8 cellular contexts compared by ENCODE assay signal in the genomic region with DNA sequence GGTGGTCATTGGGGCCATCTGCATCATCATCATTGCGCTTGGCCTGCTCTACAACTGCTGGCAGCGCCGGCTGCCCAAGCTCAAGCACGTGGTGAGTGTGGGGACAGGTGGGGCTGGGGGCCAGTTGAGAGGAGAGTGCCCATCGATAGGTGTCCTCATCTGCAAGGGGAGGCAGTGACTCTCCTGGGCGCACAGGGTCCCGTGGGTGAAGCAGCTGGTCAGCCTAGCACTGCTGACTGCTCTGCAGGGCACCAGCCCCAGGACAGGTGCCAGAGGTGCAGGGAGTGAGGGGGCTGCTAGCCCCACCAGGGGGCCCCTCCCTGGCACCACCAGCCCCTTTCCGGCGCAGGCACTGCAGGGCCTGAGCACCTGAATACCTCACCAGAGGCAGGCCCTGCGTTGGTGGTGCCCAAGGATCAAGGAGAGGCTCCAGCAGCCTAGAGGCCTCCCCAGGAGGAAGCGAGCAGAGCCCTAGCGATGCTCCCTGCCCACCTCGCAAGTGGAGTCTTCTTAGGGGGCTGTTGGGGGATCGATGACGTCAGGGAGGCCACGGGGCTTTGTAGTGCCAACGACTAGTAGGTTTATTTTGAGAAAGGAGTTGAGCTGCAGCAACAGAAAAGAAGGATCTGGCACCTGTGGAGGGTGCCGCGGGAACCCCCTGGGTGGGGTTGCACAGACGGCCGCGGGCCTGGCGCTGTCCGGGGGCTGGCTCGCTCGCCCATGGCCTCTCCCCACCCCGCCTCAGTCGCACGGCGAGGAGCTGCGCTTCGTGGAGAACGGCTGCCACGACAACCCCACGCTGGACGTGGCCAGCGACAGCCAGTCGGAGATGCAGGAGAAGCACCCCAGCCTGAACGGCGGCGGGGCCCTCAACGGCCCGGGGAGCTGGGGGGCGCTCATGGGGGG. TPM values are rescaled to one million over a fixed set of nuclear protein-coding genes. Genes with fewer than 3 reads are reported as not detected.
DNase-seq lines count a peak whose midpoint lies in the region; ATAC-seq and TF ChIP-seq lines count a peak whose summit lies in the region.

No MANE protein-coding gene starts in this region.

- H3K27ac Mint-ChIP-seq in CD8-positive, alpha-beta T cell: peak overlapping the region; percentile 99

- no peaks in the 10 kb centered on the region for H3K27me3 Mint-ChIP-seq in CD8-positive, alpha-beta T cell (ENCODE audit: low read depth)

- POLR2A ChIA-PET in CD8-positive, alpha-beta T cell (lab: Charles Lee): interaction anchor here (1.1 to 2.0 kb wide), 6 partner anchors 11 to 82 kb away, joined by 4 to 12 read pairs (median 7); a partner anchor contains a TSS

- no peaks in the 10 kb centered on the region for H3K9me3 Mint-ChIP-seq in CD8-positive, alpha-beta T cell

- CTCF ChIA-PET in CD8-positive, alpha-beta T cell (lab: Charles Lee): interaction anchor here (1.2 kb wide), 1 partner anchor 20 kb away, joined by 3 read pairs; no protein-coding TSS in a partner anchor

- intact Hi-C loops in CD8-positive, alpha-beta T cell (cut with DNase I, micrococcal nuclease): loop anchor here (1.0 to 10.0 kb wide), 15 partner anchors 43 to 1757 kb away; a partner anchor contains a TSS
- intact Hi-C loops in ovary (cut with DNase I): loop anchor here in 1 of 4 donors (10.0 kb wide), 1 partner anchor 77 kb away; a partner anchor contains a TSS

- peak overlapping the region; percentile 92 for H3K4me3 Mint-ChIP-seq in CD8-positive, alpha-beta T cell

- 19 to 26% (median 20%) methylated on average over 37 to 44 of the region's 44 CpGs for WGBS in ovary, 3 donors

- no peaks in the 10 kb centered on the region for H3K27me3 ChIP-seq in CD8-positive, alpha-beta T cell (ENCODE audit: insufficient read depth, low read length)
- H3K27me3 ChIP-seq in foreskin keratinocyte (no peaks in the 10 kb centered on the region), ovary (no peaks in the 10 kb centered on the region)

- TF ChIP-seq POLR2A in ovary (IDR thresholded peaks at IDR 0.05): no peak

- peak overlapping the region; percentile 92 for H3K27ac ChIP-seq in CD8-positive, alpha-beta T cell (ENCODE audit: low read depth, low read length)
- H3K27ac ChIP-seq in foreskin keratinocyte: peak overlapping the region; percentile 90
- H3K27ac ChIP-seq in ovary: peak overlapping the region; percentile 81 to 89

- in situ Hi-C loops in ACHN (cut with HindIII; ENCODE audit: low pct_ligation_motif_present, low pct_unique_long_range_greater_than_20kb, low sequenced_read_pairs): loop anchor here (25.0 kb wide), 1 partner anchor 291 kb away; no protein-coding TSS in a partner anchor

- peaks cover 31% of the 10 kb centered on the region for H3K4me1 ChIP-seq in CD8-positive, alpha-beta T cell (ENCODE audit: insufficient read depth, low read length)
- H3K4me1 ChIP-seq in foreskin keratinocyte (no peaks in the 10 kb centered on the region), ovary (ENCODE audit: insufficient read depth) (peaks cover 7% of the 10 kb centered on the region)

- peaks cover 8% of the 10 kb centered on the region for H3K36me3 ChIP-seq in CD8-positive, alpha-beta T cell (ENCODE audit: insufficient read depth, low read length)
- no peaks in the 10 kb centered on the region for H3K36me3 ChIP-seq in ovary

- peak in 6 of 7 experiments; percentile 19 to 82 (median 52) for DNase-seq in CD8-positive, alpha-beta T cell
- DNase-seq in Jurkat, Clone E6-1 (ENCODE audit: low read depth, low spot score): peak; percentile 46
- peak; percentile 58 to 59 for DNase-seq in activated T-cell treated with anti-CD3 and anti-CD28 coated beads, Interleukin-2, amount 50 U/mL, for 48 hours
- DNase-seq in foreskin keratinocyte: no peak
- DNase-seq in ovary: peak in 4 of 5 donors; percentile 22 to 67 (median 59)
- DNase-seq in ACHN: no peak
- DNase-seq in NCI-H1694 (lab: John Stamatoyannopoulos, UW): no peak

- H3K4me1 Mint-ChIP-seq in CD8-positive, alpha-beta T cell (ENCODE audit: low read depth): peaks cover 30% of the 10 kb centered on the region

- TF ChIP-seq CTCF in CD8-positive, alpha-beta T cell (IDR thresholded peaks at IDR 0.05): no peak
- TF ChIP-seq CTCF in foreskin keratinocyte (conservative IDR thresholded peaks at IDR 0.05) (no peak), ovary (IDR thresholded peaks at IDR 0.05) (no peak)

- ATAC-seq in CD8-positive, alpha-beta T cell: peak; percentile 27
- peak; percentile 9 for ATAC-seq in GM21423 (IDR thresholded peaks at IDR 0.05; ENCODE audit: unreplicated experiment)
- no peak for ATAC-seq in foreskin keratinocyte

- peak overlapping the region; percentile 82 for H3K4me3 ChIP-seq in CD8-positive, alpha-beta T cell (ENCODE audit: low read depth, low read length)
- peak overlapping the region; percentile 73 for H3K4me3 ChIP-seq in Jurkat, Clone E6-1 (ENCODE audit: low read length)
- peak overlapping the region; percentile 81 for H3K4me3 ChIP-seq in ovary

- peaks cover 14% of the 10 kb centered on the region for H3K36me3 Mint-ChIP-seq in CD8-positive, alpha-beta T cell

- H3K9me3 ChIP-seq in CD8-positive, alpha-beta T cell (ENCODE audit: low read length): no peaks in the 10 kb centered on the region
- H3K9me3 ChIP-seq in ovary: no peaks in the 10 kb centered on the region

- no peak for TF ChIP-seq EP300 in ovary (IDR thresholded peaks at IDR 0.05)

RNA-seq across cellular contexts. Expression of a gene that starts 1.0 kb away (rescaled TPM):
- total RNA-seq in CD8-positive, alpha-beta T cell: 10 to 100 TPM; 86.0 to 88.1 TPM
- polyA plus RNA-seq in Jurkat, Clone E6-1 (2012; ENCODE audit: insufficient read depth, insufficient read length): 14.0 TPM
- 6.6 and 6.9 TPM in 2 replicates for total RNA-seq in foreskin keratinocyte
- polyA plus RNA-seq in foreskin keratinocyte: 12.8 and 14.2 TPM in 2 replicates
- total RNA-seq in ovary: 10 to 100 TPM in 6 of 7 donors, 1 to 10 TPM in 1; 10.0 to 42.4 (median 26.7) TPM
- 10 to 100 TPM in 1 of 2 donors, 1 to 10 TPM in 1; 5.5 to 64.4 TPM for polyA plus RNA-seq in ovary

RNA-seq across cellular contexts. Expression of a gene that starts 42.8 kb away (rescaled TPM):
- 1 to 10 TPM; 2.7 to 3.2 TPM for total RNA-seq in CD8-positive, alpha-beta T cell
- 1.2 TPM for polyA plus RNA-seq in Jurkat, Clone E6-1 (2012; ENCODE audit: insufficient read depth, insufficient read length)
- 2.5 and 3.4 TPM in 2 replicates for total RNA-seq in foreskin keratinocyte
- 2.5 and 3.5 TPM in 2 replicates for polyA plus RNA-seq in foreskin keratinocyte
- total RNA-seq in ovary: 10 to 100 TPM in 3 of 7 donors, 1 to 10 TPM in 4; 5.3 to 14.3 (median 7.3) TPM
- polyA plus RNA-seq in ovary: 1 to 10 TPM; 8.9 to 10.0 TPM

Comparison
In these comparisons a context has a peak if more than half of its experiments do, and no peak if none do; other contexts are left out.
1. DNase-seq: peak in CD8-positive, alpha-beta T cell (6 of 7), Jurkat, Clone E6-1 (single experiment), activated T-cell treated with anti-CD3 and anti-CD28 coated beads, Interleukin-2, amount 50 U/mL, for 48 hours (2 of 2) and ovary (4 of 5); none in foreskin keratinocyte (0 of 2), ACHN (single experiment) and NCI-H1694 (single experiment).
2. Peak in every context shown above with its lines, with median percentiles within 50 percentile points of each other: H3K27ac ChIP-seq and H3K4me3 ChIP-seq.